In genomic region chr18:35117372-35117771, GRCh38 we compare ENCODE assay signal across 15 cellular contexts.
DNase-seq lines count a peak whose midpoint lies in the region; ATAC-seq and TF ChIP-seq lines count a peak whose summit lies in the region.
"Had no signal": no experiment of that assay in that cellular context is flagged by ENCODE, and none has a peak within 500 bp of the region (broad histone marks: within the 10 kb centered on the region; RNA-seq: fewer than 3 reads in every experiment).

No MANE protein-coding gene starts in this region.

- H3K79me2 ChIP-seq in osteoblast (ENCODE audit: insufficient read depth, low read length): no peaks in the 10 kb centered on the region

- no peaks in the 10 kb centered on the region for H3K9me3 ChIP-seq in heart left ventricle
- H3K9me3 ChIP-seq in osteoblast (ENCODE audit: low read depth, low read length): no peaks in the 10 kb centered on the region
- no peaks in the 10 kb centered on the region for H3K9me3 ChIP-seq in transverse colon
- H3K9me3 ChIP-seq: mucosa of descending colon had no signal

- TF ChIP-seq EP300 in transverse colon (IDR thresholded peaks at IDR 0.05; ENCODE audit: low read depth): no peak

- peak overlapping the region; percentile 94 for H2AFZ ChIP-seq in osteoblast (ENCODE audit: low read length)

- peak overlapping the region; percentile 76 for H3K4me2 ChIP-seq in osteoblast (ENCODE audit: insufficient read depth, low read length)

- ATAC-seq in heart left ventricle (peak in 1 of 4 donors; percentile 19), HG03460 (IDR thresholded peaks at IDR 0.05; ENCODE audit: unreplicated experiment) (no peak)

- H3K36me3 ChIP-seq in heart left ventricle: peaks cover 0 to 8% (median 0%) of the 10 kb centered on the region in 9 donors
- no peaks in the 10 kb centered on the region for H3K36me3 ChIP-seq in osteoblast (ENCODE audit: insufficient read depth, low read length)
- no peaks in the 10 kb centered on the region for H3K36me3 ChIP-seq in transverse colon

- DNase-seq in heart left ventricle (no peak), cardiac septum (ENCODE audit: low spot score) (no peak), dorsolateral prefrontal cortex (no peak), osteoblast (ENCODE audit: insufficient read length, low spot score, missing footprints) (no peak), transverse colon (no peak), NCI-H146 treated with DMSO at 0.1 percent for 48 hours (lab: John Stamatoyannopoulos, UW; ENCODE audit: unreplicated experiment) (no peak), mesenteric fat pad (ENCODE audit: low spot score) (no peak)
- DNase-seq: activated CD4-positive, alpha-beta T cell treated with anti-CD3 and anti-CD28 coated beads, Interleukin-2, amount 50 U/mL, for 1 hour; COR-L47; effector CD4-positive, alpha-beta T cell; mucosa of descending colon; NK-92 treated with Interleukin-12 subunit alpha and Interleukin-12 subunit beta, amount 100 ng/mL, for 24 hours; SHP77; stimulated activated CD4-positive, alpha-beta T cell treated with anti-CD3 and anti-CD28 coated beads, Interleukin-2, amount 100 ng/mL, for 24 hours had no signal

- peak overlapping the region in 11 of 12 donors; percentile 45 to 93 (median 85) for H3K27ac ChIP-seq in heart left ventricle
- peak overlapping the region in 58 of 59 donors; percentile 74 to 99 (median 91) for H3K27ac ChIP-seq in dorsolateral prefrontal cortex
- H3K27ac ChIP-seq in osteoblast (ENCODE audit: low read depth, low read length): peak overlapping the region; percentile 78
- peak overlapping the region; percentile 20 to 79 (median 70) for H3K27ac ChIP-seq in transverse colon

- WGBS in heart left ventricle, 4 donors: 83 to 90% (median 88%) methylated on average over 4 to 6 of the region's 6 CpGs
- 92 to 97% methylated on average over 5 to 6 of the region's 6 CpGs for WGBS in transverse colon (ENCODE audit: low coverage in 1 of 2), 2 donors

- H3K4me3 ChIP-seq in heart left ventricle (no peak overlapping the region), dorsolateral prefrontal cortex (peak overlapping the region in 4 of 59 donors; percentile 14 to 44 (median 22)), osteoblast (ENCODE audit: insufficient read depth, low read length) (no peak overlapping the region), transverse colon (no peak overlapping the region)
- H3K4me3 ChIP-seq: mucosa of descending colon had no signal

- TF ChIP-seq CTCF in heart left ventricle (IDR thresholded peaks at IDR 0.05) (no peak), dorsolateral prefrontal cortex (IDR thresholded peaks at IDR 0.05 in 54 of 56, conservative IDR thresholded peaks at IDR 0.05 in 2 of 56; ENCODE audit: low read depth in 1 of 56, partially characterized antibody in 56 of 56) (no peak), osteoblast (IDR thresholded peaks at IDR 0.05; ENCODE audit: extremely low read depth, low read depth, low read length) (no peak), transverse colon (IDR thresholded peaks at IDR 0.05) (no peak)

- intact Hi-C loops in heart left ventricle (cut with DNase I) (loop anchor here in 1 of 10 donors (5.0 kb wide), 1 partner anchor 75 kb away; the partner anchor contains the start of gene MAPRE2), cardiac septum (cut with DNase I) (loop anchor here (5.0 kb wide), 2 partner anchors 45 to 75 kb away; partner anchors contain the start of gene MAPRE2), dorsolateral prefrontal cortex (cut with DNase I) (no loop called here), transverse colon (cut with DNase I; ENCODE audit: low total_unique reads) (no loop called here)

- H3K27me3 ChIP-seq in heart left ventricle (no peaks in the 10 kb centered on the region), dorsolateral prefrontal cortex (no peaks in the 10 kb centered on the region), osteoblast (ENCODE audit: insufficient read depth, low read length) (no peaks in the 10 kb centered on the region), transverse colon (no peaks in the 10 kb centered on the region)

- H3K4me1 ChIP-seq in heart left ventricle: peaks cover 3 to 70% (median 54%) of the 10 kb centered on the region in 12 donors
- H3K4me1 ChIP-seq in osteoblast (ENCODE audit: insufficient read depth, low read length): peaks cover 15% of the 10 kb centered on the region
- H3K4me1 ChIP-seq in transverse colon: peaks cover 9 to 18% (median 15%) of the 10 kb centered on the region in 4 donors

- in situ Hi-C loops in transverse colon (cut with MboI; ENCODE audit: low pct_ligation_motif_present in 1 of 4, low pct_unique_long_range_greater_than_20kb in 1 of 4, low sequenced_read_pairs in 3 of 4): no loop called here

- H4K20me1 ChIP-seq in osteoblast (ENCODE audit: insufficient read depth, low read length): no peaks in the 10 kb centered on the region

- TF ChIP-seq POLR2A in heart left ventricle (IDR thresholded peaks at IDR 0.05) (no peak), transverse colon (IDR thresholded peaks at IDR 0.05) (no peak)
